ENCODE assay signal across 20 cellular contexts in genomic region chr12:21221072-21221471, GRCh38.
DNase-seq lines count a peak whose midpoint lies in the region; ATAC-seq and TF ChIP-seq lines count a peak whose summit lies in the region.
"Had no signal": no experiment of that assay in that cellular context is flagged by ENCODE, and none has a peak within 500 bp of the region (broad histone marks: within the 10 kb centered on the region; RNA-seq: fewer than 3 reads in every experiment).

No MANE protein-coding gene starts in this region.

- H3K4me2 ChIP-seq in BLaER1, result 0 out of 2 replicates have a peak overlapping the region, but pooled peaks have one; percentile 3
- H3K4me2 ChIP-seq: A549 had no signal

- no peak for TF ChIP-seq CTCF in A673 (conservative IDR thresholded peaks at IDR 0.05; ENCODE audit: low read depth, low read length)

- no peaks in the 10 kb centered on the region for H3K9me3 ChIP-seq in BLaER1
- H3K9me3 ChIP-seq in A673 (ENCODE audit: low read depth, low read length, poor library complexity, severe bottlenecking), result no peaks in the 10 kb centered on the region
- H3K9me3 ChIP-seq in MG63, result no peaks in the 10 kb centered on the region
- H3K9me3 ChIP-seq: A549; BE2C; BLaER1 treated with 17β-estradiol and CSF1 and Interleukin-3, amounts not matched to agents 10 nM and 100 nM; Caco-2 had no signal

- H3K36me3 ChIP-seq in BLaER1 (no peaks in the 10 kb centered on the region), A673 (ENCODE audit: insufficient read depth, low read length, poor library complexity, severe bottlenecking) (no peaks in the 10 kb centered on the region), MG63 (no peaks in the 10 kb centered on the region)
- H3K36me3 ChIP-seq: BE2C; BLaER1 treated with 17β-estradiol and CSF1 and Interleukin-3, amounts not matched to agents 10 nM and 100 nM had no signal

- H3K4me1 ChIP-seq in BLaER1, result peaks cover 26% of the 10 kb centered on the region
- H3K4me1 ChIP-seq in A673 (ENCODE audit: insufficient read depth, low read length, poor library complexity, severe bottlenecking), result no peaks in the 10 kb centered on the region
- H3K4me1 ChIP-seq: A549, BE2C, Caco-2 had no signal

- H3K27me3 ChIP-seq in BLaER1 (no peaks in the 10 kb centered on the region), A673 (replicated peaks; ENCODE audit: insufficient read depth, low read depth, low read length, poor library complexity) (no peaks in the 10 kb centered on the region), MG63 (no peaks in the 10 kb centered on the region)
- H3K27me3 ChIP-seq: BE2C; BLaER1 treated with 17β-estradiol and CSF1 and Interleukin-3, amounts not matched to agents 10 nM and 100 nM had no signal

- H4K20me1 ChIP-seq in BLaER1, result no peaks in the 10 kb centered on the region
- H4K20me1 ChIP-seq: BLaER1 treated with 17β-estradiol and CSF1 and Interleukin-3, amounts not matched to agents 10 nM and 100 nM had no signal

- peak; percentile 14 for DNase-seq in OCI-M1 (lab: John Stamatoyannopoulos, UW)
- no peak for DNase-seq in hepatic stellate cell (ENCODE audit: low spot score)
- no peak for DNase-seq in A673 (ENCODE audit: low spot score)
- DNase-seq in MG63, result no peak
- no peak for DNase-seq in NCI-H1930 (lab: John Stamatoyannopoulos, UW)
- DNase-seq: ACHN; BE2C; Caco-2; Calu3; CD4-positive, alpha-beta T cell; CD8-positive, alpha-beta T cell; DMS79 treated with DMSO at 0.1 percent for 48 hours; GF-D8 had no signal

- ATAC-seq in GM18519 (IDR thresholded peaks at IDR 0.05; ENCODE audit: low FRiP score, unreplicated experiment), result peak; percentile 57
- ATAC-seq in HG02885 (IDR thresholded peaks at IDR 0.05; ENCODE audit: poor library complexity, unreplicated experiment), result peak; percentile 60
- ATAC-seq: A549; CD8-positive, alpha-beta T cell had no signal

- intact Hi-C loops in A673 (cut with micrococcal nuclease; ENCODE audit: unreplicated experiment), result no loop called here

- H3K4me3 ChIP-seq in BLaER1, result no peak overlapping the region
- no peak overlapping the region for H3K4me3 ChIP-seq in A673 (ENCODE audit: low read depth, low read length, poor library complexity, severe bottlenecking)
- H3K4me3 ChIP-seq in MG63, result no peak overlapping the region
- H3K4me3 ChIP-seq: A549; BLaER1 treated with 17β-estradiol and CSF1 and Interleukin-3, amounts not matched to agents 10 nM and 100 nM had no signal

- no peak overlapping the region for H3K9ac ChIP-seq in BLaER1
- H3K9ac ChIP-seq: BLaER1 treated with 17β-estradiol and CSF1 and Interleukin-3, amounts not matched to agents 10 nM and 100 nM had no signal

- CTCF ChIA-PET in A673 (lab: Charles Lee), result no interaction called here

- BruUV-seq in A673 (replicated peaks; lab: Mats Ljungman, UMichigan), result no TSS peak

- no peak overlapping the region for H3K27ac ChIP-seq in BLaER1
- no peak overlapping the region for H3K27ac ChIP-seq in A673 (ENCODE audit: low read depth, low read length, poor library complexity, severe bottlenecking)
- H3K27ac ChIP-seq: 22Rv1; A549; BLaER1 treated with 17β-estradiol and CSF1 and Interleukin-3, amounts not matched to agents 10 nM and 100 nM; C4-2B had no signal

- POLR2A ChIA-PET in A673 (lab: Charles Lee; ENCODE audit: low non-redundant PET), result no interaction called here
